8 cellular contexts compared by ENCODE assay signal in the genomic region with DNA sequence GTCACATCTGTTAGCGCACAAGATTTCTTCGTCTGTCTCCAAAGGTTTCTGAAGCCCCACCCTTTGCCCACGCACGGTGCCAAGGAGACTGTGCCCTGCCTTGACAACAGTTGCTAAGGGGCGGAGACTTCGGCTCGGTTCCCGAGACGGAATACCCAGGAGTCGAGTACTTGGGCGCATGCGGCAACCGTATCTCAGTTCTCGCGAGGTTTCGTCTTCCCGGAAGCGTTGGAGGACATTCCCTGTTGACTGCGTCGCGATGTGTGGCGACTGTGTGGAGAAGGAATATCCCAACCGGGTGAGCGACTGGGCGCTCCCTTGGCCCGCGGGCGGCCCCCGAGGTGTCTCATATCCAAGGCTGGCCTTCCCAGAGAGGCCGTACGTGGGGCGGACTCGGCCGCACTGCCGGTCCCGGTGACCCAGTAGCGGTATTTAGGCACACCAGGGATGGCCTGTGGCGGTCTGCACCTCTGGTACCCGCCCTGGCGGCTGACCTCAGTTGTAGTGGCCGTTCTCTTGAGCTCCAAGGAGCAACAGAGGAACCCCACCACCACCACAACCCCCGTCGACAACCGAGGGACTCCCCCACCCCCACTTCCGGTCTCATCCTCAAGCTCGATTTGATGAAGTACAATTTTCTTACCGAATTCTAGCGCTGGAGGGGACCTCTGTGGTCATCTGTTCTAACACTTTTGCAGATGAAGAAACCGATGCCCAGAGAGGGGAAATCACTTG. TPM values are rescaled to one million over a fixed set of nuclear protein-coding genes. Genes with fewer than 3 reads are reported as not detected.
DNase-seq lines count a peak whose midpoint lies in the region; ATAC-seq and TF ChIP-seq lines count a peak whose summit lies in the region.

Gene CHURC1, plus strand, starts transcription at position 219 of the 735 bp plus-strand sequence. Its CDS starts 41 bp downstream, at position 260.

- peak within 1 kb of the TSS; percentile 89 for H3K27ac Mint-ChIP-seq in GM23338
- H3K27ac Mint-ChIP-seq in naive B cell = peak within 1 kb of the TSS; percentile 97 to 99 (median 98)
- H3K27ac Mint-ChIP-seq in stimulated activated memory B cell treated with anti-CD40 and anti-IgM and Interleukin-4, amounts not matched to agents 10 μg/mL and 1 μg/mL and 100 μg/mL, for 72 hours = peak within 1 kb of the TSS; percentile 98

- H3K4me1 ChIP-seq in DOHH2 (ENCODE audit: control insufficient read depth, low read length) (peaks cover 19% of the 10 kb centered on the region), GM23338 (ENCODE audit: insufficient read depth) (peaks cover 9% of the 10 kb centered on the region; the same call in 1 of the 2 replicates)

- TF ChIP-seq CTCF in DOHH2 (IDR thresholded peaks at IDR 0.05; ENCODE audit: low read depth, low read length, poor library complexity, severe bottlenecking) (no peak), GM23338 (conservative IDR thresholded peaks at IDR 0.05; ENCODE audit: low read depth in 2 of 2) (no peak)

- H3K4me1 Mint-ChIP-seq in GM23338 (peaks cover 13% of the 10 kb centered on the region), naive B cell (peaks cover 35 to 51% (median 38%) of the 10 kb centered on the region in 3 donors)
- peaks cover 45% of the 10 kb centered on the region for H3K4me1 Mint-ChIP-seq in stimulated activated memory B cell treated with anti-CD40 and anti-IgM and Interleukin-4, amounts not matched to agents 10 μg/mL and 1 μg/mL and 100 μg/mL, for 72 hours

- peak within 1 kb of the TSS; percentile 78 for H3K4me2 ChIP-seq in DOHH2 (ENCODE audit: low read length)
- peak within 1 kb of the TSS; percentile 85 for H3K4me2 ChIP-seq in GM23338

- H3K27me3 Mint-ChIP-seq in GM23338 (ENCODE audit: insufficient read depth, low read depth, poor library complexity) (peaks cover 5% of the 10 kb centered on the region), naive B cell (peaks cover 0 to 6% (median 0%) of the 10 kb centered on the region in 3 donors)
- H3K27me3 Mint-ChIP-seq in stimulated activated memory B cell treated with anti-CD40 and anti-IgM and Interleukin-4, amounts not matched to agents 10 μg/mL and 1 μg/mL and 100 μg/mL, for 72 hours = no peaks in the 10 kb centered on the region

- ATAC-seq in GM23338 = peak; percentile 98
- peak; percentile 93 to 96 for ATAC-seq in naive B cell (ENCODE audit: low read depth in 2 of 2)
- peak; percentile 100 for ATAC-seq in stimulated activated memory B cell treated with anti-CD40 and anti-IgM and Interleukin-4, amounts not matched to agents 10 μg/mL and 1 μg/mL and 100 μg/mL, for 72 hours

- no peaks in the 10 kb centered on the region for H3F3A ChIP-seq in DOHH2 (ENCODE audit: control insufficient read depth, insufficient read depth)
- H3F3A ChIP-seq in GM23338 (replicated peaks; ENCODE audit: low read depth) = no peaks in the 10 kb centered on the region

- H3K27ac ChIP-seq in DOHH2 (ENCODE audit: low read depth, low read length) (peak within 1 kb of the TSS; percentile 57), GM23338 (ENCODE audit: low read depth) (peak within 1 kb of the TSS; percentile 86)

- DNase-seq in GM23338 (ENCODE audit: low spot score) = peak; percentile 99
- peak; percentile 98 for DNase-seq in LHCN-M2 (ENCODE audit: low read depth)
- DNase-seq in RPMI8226 = peak; percentile 97
- peak; percentile 92 to 95 for DNase-seq in activated T-helper 1 cell treated with anti-CD3 and anti-CD28 coated beads, Interleukin-2, amount 50 U/mL, for 16 hours (ENCODE audit: low read depth in 1 of 2, low spot score in 1 of 2)
- DNase-seq in fibroblast of gingiva (ENCODE audit: low read depth) = peak; percentile 98
- peak; percentile 97 for DNase-seq in naive B cell

- H3K27me3 ChIP-seq in DOHH2 (ENCODE audit: control insufficient read depth, low read length) = peaks cover 9% of the 10 kb centered on the region
- no peaks in the 10 kb centered on the region for H3K27me3 ChIP-seq in GM23338 (ENCODE audit: insufficient read depth)

- H3K9me3 Mint-ChIP-seq in GM23338 (no peaks in the 10 kb centered on the region), naive B cell (no peaks in the 10 kb centered on the region)
- H3K9me3 Mint-ChIP-seq in stimulated activated memory B cell treated with anti-CD40 and anti-IgM and Interleukin-4, amounts not matched to agents 10 μg/mL and 1 μg/mL and 100 μg/mL, for 72 hours = no peaks in the 10 kb centered on the region

- H3K4me3 ChIP-seq in DOHH2 (ENCODE audit: low read length) (peak within 1 kb of the TSS; percentile 93), GM23338 (peak within 1 kb of the TSS; percentile 74)

- peak within 1 kb of the TSS; percentile 48 for H2AFZ ChIP-seq in GM23338

- H3K9me2 ChIP-seq in DOHH2 (replicated peaks; ENCODE audit: control insufficient read depth, low read length) (no peaks in the 10 kb centered on the region), GM23338 (ENCODE audit: insufficient read depth) (no peaks in the 10 kb centered on the region)

- H3K36me3 Mint-ChIP-seq in GM23338 (ENCODE audit: low read depth) (no peaks in the 10 kb centered on the region), naive B cell (no peaks in the 10 kb centered on the region)
- peaks cover 6% of the 10 kb centered on the region for H3K36me3 Mint-ChIP-seq in stimulated activated memory B cell treated with anti-CD40 and anti-IgM and Interleukin-4, amounts not matched to agents 10 μg/mL and 1 μg/mL and 100 μg/mL, for 72 hours

- peaks cover 56% of the 10 kb centered on the region for H3K79me2 ChIP-seq in DOHH2 (ENCODE audit: control insufficient read depth, low read length)
- H3K79me2 ChIP-seq in GM23338 (replicated peaks; ENCODE audit: insufficient read depth) = peaks cover 34% of the 10 kb centered on the region

- H3K9me3 ChIP-seq in DOHH2 (ENCODE audit: control insufficient read depth, insufficient read depth, low read length) = no peaks in the 10 kb centered on the region

- H3K4me3 Mint-ChIP-seq in GM23338 (peak within 1 kb of the TSS; percentile 89), naive B cell (peak within 1 kb of the TSS; percentile 90 to 98 (median 96))
- peak within 1 kb of the TSS; percentile 94 for H3K4me3 Mint-ChIP-seq in stimulated activated memory B cell treated with anti-CD40 and anti-IgM and Interleukin-4, amounts not matched to agents 10 μg/mL and 1 μg/mL and 100 μg/mL, for 72 hours

- H4K20me1 ChIP-seq in DOHH2 (ENCODE audit: control insufficient read depth, insufficient read depth, low read depth, low read length) (peaks cover 12% of the 10 kb centered on the region), GM23338 (replicated peaks; ENCODE audit: insufficient read depth) (no peaks in the 10 kb centered on the region)

- H3K36me3 ChIP-seq in DOHH2 (ENCODE audit: control insufficient read depth, low read length) (peaks cover 36% of the 10 kb centered on the region), GM23338 (ENCODE audit: insufficient read depth) (no peaks in the 10 kb centered on the region)

TF ChIP-seq in GM23338, 12 proteins besides CTCF, POLR2A, EP300 and RAD21:
- TF ChIP-seq POLR2AphosphoS5 (IDR thresholded peaks at IDR 0.05; ENCODE audit: low read depth) (peak; percentile 93), ETS1 (IDR thresholded peaks at IDR 0.05) (no peak; the same call in 1 of the 2 replicates)

RNA-seq across cellular contexts. Expression of gene CHURC1, which starts in this region (rescaled TPM):
- 24.7 and 42.0 TPM in 2 replicates for total RNA-seq in GM23338 (2014; rRNA removed; shearing (Covaris generic))
- polyA plus RNA-seq in GM23338 (2016; fragmentation: Nextera tagmentation; extraction: Ambion mirVana) (218 and 225 TPM in 2 replicates), naive B cell (ENCODE audit: low read depth in 6 of 6) (100 to 1,000 TPM; 101 to 151 (median 133) TPM)
- total RNA-seq in LHCN-M2 (2014; rRNA removed) = 52.8 and 55.4 TPM in 2 replicates
- 61.6 TPM for polyA plus RNA-seq in LHCN-M2 (2012)

Comparison
In these comparisons a context has a peak if more than half of its experiments do, and no peak if none do; other contexts are left out.
1. Peak in every context shown above with its lines: DNase-seq, ATAC-seq, H3K4me3 ChIP-seq and H3K27ac ChIP-seq.